In the genomic region with DNA sequence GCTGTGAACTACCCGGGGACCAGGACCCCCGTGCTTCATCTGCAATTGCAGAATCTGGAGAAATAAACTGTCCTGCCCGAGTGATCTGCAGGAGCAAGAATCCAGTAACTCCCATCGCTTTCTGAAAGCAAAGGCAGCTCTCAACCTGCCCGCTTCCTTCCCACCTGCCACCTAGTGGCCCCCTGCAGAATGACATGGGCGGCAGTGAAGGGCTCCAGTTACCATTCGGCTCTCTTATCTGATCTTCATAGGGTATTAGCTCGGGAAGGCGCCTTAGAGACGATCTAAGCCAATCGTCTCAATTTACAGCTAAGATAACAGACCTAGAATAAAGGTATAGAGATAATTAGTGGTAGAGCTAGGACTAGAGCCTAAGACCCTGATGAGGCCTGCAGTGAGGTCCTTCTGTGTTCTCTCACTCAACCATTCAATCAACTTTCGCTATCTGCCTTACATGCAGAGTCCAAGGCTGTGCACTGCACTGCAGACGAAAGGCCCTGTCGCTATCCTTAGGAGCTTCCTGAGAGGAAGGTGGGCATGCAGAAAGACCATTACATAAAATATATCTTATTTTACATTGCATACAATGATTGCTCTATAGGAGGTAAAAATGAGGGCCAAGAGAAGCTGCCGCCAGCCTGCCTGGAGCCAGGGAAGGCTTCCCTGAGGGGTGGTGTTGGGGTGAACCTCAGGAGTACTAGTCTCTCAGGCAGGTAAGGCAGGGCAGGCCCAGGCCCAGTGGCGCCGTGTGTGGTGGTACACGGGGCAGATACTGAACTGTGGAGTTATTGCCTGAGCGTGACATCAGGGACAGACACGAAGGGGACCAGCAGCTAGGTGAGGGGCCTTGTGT, we compare ENCODE assay signal across 8 cellular contexts. TPM values are rescaled to one million over a fixed set of nuclear protein-coding genes. Genes with fewer than 3 reads are reported as not detected.
A peak's percentile ranks its signal among the peaks of the same experiment; 100 is the strongest.
DNase-seq lines count a peak whose midpoint lies in the region; ATAC-seq and TF ChIP-seq lines count a peak whose summit lies in the region.

No MANE protein-coding gene starts in this region.

- H3K9me3 Mint-ChIP-seq in GM23338 (peaks cover 8% of the 10 kb centered on the region), glutamatergic neuron (ENCODE audit: unreplicated experiment) (peaks cover 13% of the 10 kb centered on the region)

- no peak overlapping the region for H2AFZ ChIP-seq in GM23338

- H3K27ac Mint-ChIP-seq in GM23338 (no peak overlapping the region), glutamatergic neuron (ENCODE audit: unreplicated experiment) (peak overlapping the region; percentile 75)

- H3K4me1 ChIP-seq in GM23338 (ENCODE audit: insufficient read depth) (peaks cover 9% of the 10 kb centered on the region; the same call in 1 of the 2 replicates), prostate gland (replicated peaks) (peaks cover 2% of the 10 kb centered on the region), upper lobe of right lung (peaks cover 10% of the 10 kb centered on the region)

- H3K4me3 Mint-ChIP-seq in GM23338 (no peak overlapping the region), glutamatergic neuron (ENCODE audit: unreplicated experiment) (no peak overlapping the region)

- H3K27ac ChIP-seq in GM23338 (ENCODE audit: low read depth) = no peak overlapping the region
- H3K27ac ChIP-seq in prostate gland = no peak overlapping the region
- H3K27ac ChIP-seq in upper lobe of right lung = no peak overlapping the region

- H3K36me3 Mint-ChIP-seq in GM23338 (ENCODE audit: low read depth) (peaks cover 10% of the 10 kb centered on the region), glutamatergic neuron (ENCODE audit: unreplicated experiment) (peaks cover 17% of the 10 kb centered on the region)

- no peaks in the 10 kb centered on the region for H3K27me3 ChIP-seq in GM23338 (ENCODE audit: insufficient read depth)
- H3K27me3 ChIP-seq in prostate gland (replicated peaks; ENCODE audit: insufficient read depth) = no peaks in the 10 kb centered on the region
- peaks cover 11% of the 10 kb centered on the region for H3K27me3 ChIP-seq in upper lobe of right lung

- H3K9me2 ChIP-seq in GM23338 (ENCODE audit: insufficient read depth) = no peaks in the 10 kb centered on the region

- H3K27me3 Mint-ChIP-seq in GM23338 (ENCODE audit: insufficient read depth, low read depth, poor library complexity) (peaks cover 8% of the 10 kb centered on the region), glutamatergic neuron (ENCODE audit: unreplicated experiment) (peaks cover 4% of the 10 kb centered on the region)

- no peaks in the 10 kb centered on the region for H4K20me1 ChIP-seq in GM23338 (replicated peaks; ENCODE audit: insufficient read depth)

- peak; percentile 89 for ATAC-seq in GM23338
- ATAC-seq in SK-N-SH treated with all-trans-retinoic acid at 6 μM for 48 hours = peak; percentile 73
- ATAC-seq in upper lobe of right lung = peak; percentile 95

- no peak for TF ChIP-seq POLR2A in prostate gland (IDR thresholded peaks at IDR 0.05)

- intact Hi-C loops in prostate gland (cut with DNase I) (loop anchor here (5.0 to 10.0 kb wide), 3 partner anchors 89 to 237 kb away; no protein-coding TSS in a partner anchor), upper lobe of right lung (cut with DNase I) (no loop called here)

- H3K4me3 ChIP-seq in GM23338 (no peak overlapping the region), prostate gland (no peak overlapping the region), upper lobe of right lung (no peak overlapping the region)

- H3K9me3 ChIP-seq in prostate gland (no peaks in the 10 kb centered on the region), upper lobe of right lung (no peaks in the 10 kb centered on the region)

- H3K4me1 Mint-ChIP-seq in GM23338 = peaks cover 24% of the 10 kb centered on the region
- peaks cover 31% of the 10 kb centered on the region for H3K4me1 Mint-ChIP-seq in glutamatergic neuron (ENCODE audit: low read depth, unreplicated experiment)

- peak; percentile 94 for DNase-seq in D341Med (ENCODE audit: low spot score)
- peak; percentile 92 for DNase-seq in GM23338 (ENCODE audit: low spot score)
- DNase-seq in NCI-H1092 (lab: John Stamatoyannopoulos, UW) = peak; percentile 39
- DNase-seq in activated naive CD4-positive, alpha-beta T cell treated with anti-CD3 and anti-CD28 coated beads, Interleukin-2, amount 50 U/mL, for 16 hours = peak; percentile 81
- peak; percentile 92 for DNase-seq in glutamatergic neuron
- DNase-seq in prostate gland (ENCODE audit: low spot score) = peak; percentile 80
- DNase-seq in upper lobe of right lung = peak; percentile 89

- peak; percentile 95 to 96 for TF ChIP-seq CTCF in GM23338 (conservative IDR thresholded peaks at IDR 0.05; ENCODE audit: low read depth in 2 of 2)
- TF ChIP-seq CTCF in glutamatergic neuron (IDR thresholded peaks at IDR 0.05; ENCODE audit: partially characterized antibody, unreplicated experiment) = peak; percentile 97
- peak; percentile 85 to 96 (median 95) for TF ChIP-seq CTCF in prostate gland (IDR thresholded peaks at IDR 0.05)
- TF ChIP-seq CTCF in upper lobe of right lung (IDR thresholded peaks at IDR 0.05) = peak; percentile 98

- no peaks in the 10 kb centered on the region for H3K79me2 ChIP-seq in GM23338 (replicated peaks; ENCODE audit: insufficient read depth)

- 36% methylated on average over 20 of the region's 20 CpGs for WGBS in prostate gland

- H3F3A ChIP-seq in GM23338 (replicated peaks; ENCODE audit: low read depth) = 0 out of 2 replicates have a peak, but pooled peaks cover 6% of the 10 kb centered on the region

- H3K36me3 ChIP-seq in GM23338 (ENCODE audit: insufficient read depth) (no peaks in the 10 kb centered on the region), prostate gland (no peaks in the 10 kb centered on the region), upper lobe of right lung (no peaks in the 10 kb centered on the region)

- no peak overlapping the region for H3K4me2 ChIP-seq in GM23338

TF ChIP-seq in GM23338, 12 proteins besides CTCF, POLR2A, EP300 and RAD21 (continues in another document):
- TF ChIP-seq, protein P1, sequence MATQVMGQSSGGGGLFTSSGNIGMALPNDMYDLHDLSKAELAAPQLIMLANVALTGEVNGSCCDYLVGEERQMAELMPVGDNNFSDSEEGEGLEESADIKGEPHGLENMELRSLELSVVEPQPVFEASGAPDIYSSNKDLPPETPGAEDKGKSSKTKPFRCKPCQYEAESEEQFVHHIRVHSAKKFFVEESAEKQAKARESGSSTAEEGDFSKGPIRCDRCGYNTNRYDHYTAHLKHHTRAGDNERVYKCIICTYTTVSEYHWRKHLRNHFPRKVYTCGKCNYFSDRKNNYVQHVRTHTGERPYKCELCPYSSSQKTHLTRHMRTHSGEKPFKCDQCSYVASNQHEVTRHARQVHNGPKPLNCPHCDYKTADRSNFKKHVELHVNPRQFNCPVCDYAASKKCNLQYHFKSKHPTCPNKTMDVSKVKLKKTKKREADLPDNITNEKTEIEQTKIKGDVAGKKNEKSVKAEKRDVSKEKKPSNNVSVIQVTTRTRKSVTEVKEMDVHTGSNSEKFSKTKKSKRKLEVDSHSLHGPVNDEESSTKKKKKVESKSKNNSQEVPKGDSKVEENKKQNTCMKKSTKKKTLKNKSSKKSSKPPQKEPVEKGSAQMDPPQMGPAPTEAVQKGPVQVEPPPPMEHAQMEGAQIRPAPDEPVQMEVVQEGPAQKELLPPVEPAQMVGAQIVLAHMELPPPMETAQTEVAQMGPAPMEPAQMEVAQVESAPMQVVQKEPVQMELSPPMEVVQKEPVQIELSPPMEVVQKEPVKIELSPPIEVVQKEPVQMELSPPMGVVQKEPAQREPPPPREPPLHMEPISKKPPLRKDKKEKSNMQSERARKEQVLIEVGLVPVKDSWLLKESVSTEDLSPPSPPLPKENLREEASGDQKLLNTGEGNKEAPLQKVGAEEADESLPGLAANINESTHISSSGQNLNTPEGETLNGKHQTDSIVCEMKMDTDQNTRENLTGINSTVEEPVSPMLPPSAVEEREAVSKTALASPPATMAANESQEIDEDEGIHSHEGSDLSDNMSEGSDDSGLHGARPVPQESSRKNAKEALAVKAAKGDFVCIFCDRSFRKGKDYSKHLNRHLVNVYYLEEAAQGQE (IDR thresholded peaks at IDR 0.05; ENCODE audit: unreplicated experiment) = no peak
- TF ChIP-seq ZNF114 (CRISPR knock-in tag; IDR thresholded peaks at IDR 0.05) (no peak), STAT1 (IDR thresholded peaks at IDR 0.05; ENCODE audit: unreplicated experiment) (no peak)

TF ChIP-seq in SK-N-SH treated with all-trans-retinoic acid at 6 μM for 48 hours, 23 proteins besides CTCF, POLR2A, EP300 and RAD21:
- TF ChIP-seq BACH2 (CRISPR knock-in tag; IDR thresholded peaks at IDR 0.05; ENCODE audit: borderline replicate concordance) = no peak
- TF ChIP-seq, protein P2, sequence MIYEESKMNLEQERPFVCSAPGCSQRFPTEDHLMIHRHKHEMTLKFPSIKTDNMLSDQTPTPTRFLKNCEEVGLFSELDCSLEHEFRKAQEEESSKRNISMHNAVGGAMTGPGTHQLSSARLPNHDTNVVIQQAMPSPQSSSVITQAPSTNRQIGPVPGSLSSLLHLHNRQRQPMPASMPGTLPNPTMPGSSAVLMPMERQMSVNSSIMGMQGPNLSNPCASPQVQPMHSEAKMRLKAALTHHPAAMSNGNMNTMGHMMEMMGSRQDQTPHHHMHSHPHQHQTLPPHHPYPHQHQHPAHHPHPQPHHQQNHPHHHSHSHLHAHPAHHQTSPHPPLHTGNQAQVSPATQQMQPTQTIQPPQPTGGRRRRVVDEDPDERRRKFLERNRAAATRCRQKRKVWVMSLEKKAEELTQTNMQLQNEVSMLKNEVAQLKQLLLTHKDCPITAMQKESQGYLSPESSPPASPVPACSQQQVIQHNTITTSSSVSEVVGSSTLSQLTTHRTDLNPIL (CRISPR knock-in tag; IDR thresholded peaks at IDR 0.05; ENCODE audit: low read depth) = no peak
- TF ChIP-seq ZNF8 (CRISPR knock-in tag; IDR thresholded peaks at IDR 0.05) = 0 out of 2 replicates have a peak, but pooled peaks have one; percentile 21

RNA-seq across cellular contexts. Expression of a gene that starts 7.1 kb away (rescaled TPM):
- 30.6 and 37.2 TPM in 2 replicates for total RNA-seq in GM23338 (2014; rRNA removed; shearing (Covaris generic))
- 168 and 180 TPM in 2 replicates for polyA plus RNA-seq in GM23338 (2016; fragmentation: Nextera tagmentation; extraction: Ambion mirVana)
- 37.2 TPM for total RNA-seq in glutamatergic neuron (ENCODE audit: unreplicated experiment)
- total RNA-seq in prostate gland = 10 to 100 TPM; 20.8 to 30.1 TPM
- 16.9 TPM for total RNA-seq in upper lobe of right lung

RNA-seq across cellular contexts. Expression of a gene that starts 24.2 kb away (rescaled TPM):
- total RNA-seq in GM23338 (2014; rRNA removed; shearing (Covaris generic)) = 794 and 802 TPM in 2 replicates
- 355 and 376 TPM in 2 replicates for polyA plus RNA-seq in GM23338 (2016; fragmentation: Nextera tagmentation; extraction: Ambion mirVana)
- total RNA-seq in glutamatergic neuron (ENCODE audit: unreplicated experiment) = 1,777 TPM
- total RNA-seq in prostate gland = 1 to 10 TPM; 3.9 to 4.5 TPM
- total RNA-seq in upper lobe of right lung = 0.46 TPM

Comparison
In these comparisons a context has a peak if more than half of its experiments do, and no peak if none do; other contexts are left out.
1. DNase-seq: peak in every context shown above with its lines; median percentile 94 in D341Med; 92 in GM23338; 92 in glutamatergic neuron; 89 in upper lobe of right lung; 81 in activated naive CD4-positive, alpha-beta T cell treated with anti-CD3 and anti-CD28 coated beads, Interleukin-2, amount 50 U/mL, for 16 hours; 80 in prostate gland; 39 in NCI-H1092.
2. RNA of a gene that starts 24.2 kb away (total RNA-seq): 1,777 TPM in glutamatergic neuron (single experiment) and 794 to 802 TPM in GM23338; 3.9 to 4.5 TPM in prostate gland and 0.46 TPM in upper lobe of right lung (single experiment); every median in the first group is over 100 times any median in the second.
3. Peak in every context shown above with its lines, with median percentiles within 50 percentile points of each other: ATAC-seq and CTCF ChIP-seq.